In the genomic region with DNA sequence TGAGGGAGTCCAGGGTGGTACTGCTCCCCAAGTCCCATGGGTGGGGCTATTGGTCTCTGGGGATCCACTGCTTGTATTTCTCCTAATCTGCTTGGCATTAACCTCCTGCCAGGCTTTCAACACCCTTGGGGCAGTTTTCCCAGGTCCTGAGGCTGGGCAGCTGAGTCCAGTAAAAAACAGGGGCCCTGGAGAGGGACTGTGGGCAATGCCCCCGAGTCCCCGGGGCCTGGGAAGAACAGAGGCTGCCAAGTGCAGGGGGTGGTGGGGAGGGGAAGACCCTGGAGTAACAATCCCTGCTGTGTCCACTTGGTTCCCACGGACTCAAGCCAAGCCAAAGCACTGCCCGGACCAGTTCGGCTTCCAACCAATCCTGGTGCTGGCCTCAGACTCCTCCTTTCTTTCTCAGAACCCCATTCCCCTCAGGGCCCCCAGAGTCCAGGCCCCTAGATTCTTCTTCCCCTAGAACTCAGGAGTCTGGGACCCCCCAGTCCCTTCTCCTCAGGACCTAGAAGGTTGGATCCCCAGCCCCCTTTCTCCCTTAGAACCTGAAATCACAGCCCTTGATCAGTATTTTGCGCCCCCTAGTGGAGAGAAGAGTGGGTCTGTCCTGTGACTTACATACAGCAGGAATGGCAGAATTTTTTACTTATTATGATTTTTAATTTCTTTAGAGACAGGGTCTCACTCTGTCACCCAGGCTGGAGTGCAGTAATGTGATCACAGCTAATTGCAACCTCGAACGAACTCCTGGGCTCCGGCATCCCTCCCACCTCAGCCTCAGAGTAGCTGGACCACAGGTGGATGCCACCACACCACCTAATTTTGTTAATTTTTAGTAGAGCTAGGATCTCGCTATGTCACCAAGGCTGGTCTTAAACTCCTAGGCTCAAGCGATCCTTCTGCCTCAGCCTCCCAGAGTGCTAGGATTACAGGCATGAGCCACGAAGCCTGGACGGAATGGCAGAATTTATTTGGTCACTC, we compare ENCODE assay signal across 8 cellular contexts. TPM values are rescaled to one million over a fixed set of nuclear protein-coding genes. Genes with fewer than 3 reads are reported as not detected.
A peak's percentile ranks its signal among the peaks of the same experiment; 100 is the strongest.
DNase-seq lines count a peak whose midpoint lies in the region; ATAC-seq lines count a peak whose summit lies in the region.

No MANE protein-coding gene starts in this region.

- no peak overlapping the region for H3K4me3 ChIP-seq in H7 (ENCODE audit: insufficient read depth, low read depth, low read length)

- ATAC-seq in GM19023 (IDR thresholded peaks at IDR 0.05; ENCODE audit: unreplicated experiment), result no peak

- DNase-seq in Ammon's horn (ENCODE audit: low spot score) (peak; percentile 86), H7 (peak; percentile 92), NCI-H510A treated with DMSO at 0.1 percent for 48 hours (lab: John Stamatoyannopoulos, UW) (peak; percentile 73), dermis microvascular lymphatic vessel endothelial cell (ENCODE audit: low read depth in 2 of 2) (peak; percentile 71 to 86), midbrain (lab: John Stamatoyannopoulos, UW) (peak; percentile 89)
- peak; percentile 52 for DNase-seq in activated CD4-positive, alpha-beta T cell treated with anti-CD3 and anti-CD28 coated beads, Interleukin-2, amount 50 U/mL, for 1 hour
- peak; percentile 21 to 31 for DNase-seq in stimulated activated CD8-positive, alpha-beta memory T cell treated with anti-CD3 and anti-CD28 coated beads, Interleukin-4, amount 100 ng/mL, for 4 hours (ENCODE audit: low read depth in 2 of 2, low spot score in 1 of 2)

- H3K36me3 ChIP-seq in H7 (replicated peaks; ENCODE audit: control insufficient read depth, insufficient read depth, low read length), result no peaks in the 10 kb centered on the region; the same call in 1 of the 2 replicates

- no peaks in the 10 kb centered on the region for H3K27me3 ChIP-seq in H7 (ENCODE audit: control insufficient read depth, insufficient read depth, low read length)

RNA-seq across cellular contexts. Expression of gene CLPTM1, which starts 3.7 kb away (rescaled TPM):
- 38.5 and 64.1 TPM in 2 replicates for total RNA-seq in H7 (2014; rRNA removed; shearing (Covaris generic))
- 23.2 and 52.6 TPM in 2 replicates for total RNA-seq in dermis microvascular lymphatic vessel endothelial cell

RNA-seq across cellular contexts. Expression of gene APOC2, which starts 5.6 kb away (rescaled TPM):
- total RNA-seq in H7 (2014; rRNA removed; shearing (Covaris generic)), result not detected in 2 replicates
- not detected in 2 replicates for total RNA-seq in dermis microvascular lymphatic vessel endothelial cell

RNA-seq across cellular contexts. Expression of gene APOC4, which starts 9.4 kb away (rescaled TPM):
- total RNA-seq in H7 (2014; rRNA removed; shearing (Covaris generic)), result not detected in 2 replicates
- not detected in 2 replicates for total RNA-seq in dermis microvascular lymphatic vessel endothelial cell

RNA-seq across cellular contexts. Expression of gene APOC1, which starts 37.1 kb away (rescaled TPM):
- total RNA-seq in H7 (2014; rRNA removed; shearing (Covaris generic)), result 65.6 and 139 TPM in 2 replicates
- 0.63 and 1.8 TPM in 2 replicates for total RNA-seq in dermis microvascular lymphatic vessel endothelial cell

RNA-seq across cellular contexts. Expression of gene APOE, which starts 45.9 kb away (rescaled TPM):
- total RNA-seq in H7 (2014; rRNA removed; shearing (Covaris generic)), result 826 and 994 TPM in 2 replicates
- total RNA-seq in dermis microvascular lymphatic vessel endothelial cell, result 0.64 and 3.5 TPM in 2 replicates

Comparison
In these comparisons a context has a peak if more than half of its experiments do, and no peak if none do; other contexts are left out.
1. DNase-seq: peak in every context shown above with its lines; median percentile 92 in H7; 89 in midbrain; 86 in Ammon's horn; 78 in dermis microvascular lymphatic vessel endothelial cell; 73 in NCI-H510A treated with DMSO at 0.1 percent for 48 hours; 52 in activated CD4-positive, alpha-beta T cell treated with anti-CD3 and anti-CD28 coated beads, Interleukin-2, amount 50 U/mL, for 1 hour; 26 in stimulated activated CD8-positive, alpha-beta memory T cell treated with anti-CD3 and anti-CD28 coated beads, Interleukin-4, amount 100 ng/mL, for 4 hours.